ENCODE assay signal across 8 cellular contexts in the genomic region with DNA sequence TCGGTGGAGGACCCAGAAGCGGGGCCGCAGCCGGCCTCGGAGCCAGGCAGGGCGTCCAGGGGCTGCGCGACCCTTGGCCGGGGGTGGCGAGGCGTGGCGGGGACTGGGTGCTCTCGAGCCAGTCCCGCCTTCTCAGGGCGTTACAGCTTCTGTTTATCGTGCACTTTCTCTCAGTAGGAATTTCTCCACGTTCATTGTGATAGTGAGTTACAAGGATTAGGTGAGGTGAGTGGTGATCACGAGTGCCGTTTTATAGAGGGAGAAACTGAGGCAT. TPM values are rescaled to one million over a fixed set of nuclear protein-coding genes. Genes with fewer than 3 reads are reported as not detected.
DNase-seq lines count a peak whose midpoint lies in the region; ATAC-seq and TF ChIP-seq lines count a peak whose summit lies in the region.

No MANE protein-coding gene starts in this region.

- peak overlapping the region; percentile 93 for H3K27ac ChIP-seq in effector memory CD4-positive, alpha-beta T cell (ENCODE audit: insufficient read depth, low read length, poor library complexity, severe bottlenecking)

- H3K9me3 ChIP-seq in effector memory CD4-positive, alpha-beta T cell (ENCODE audit: control insufficient read depth, low read length) = no peaks in the 10 kb centered on the region

- peaks cover 17% of the 10 kb centered on the region for H3K4me1 ChIP-seq in effector memory CD4-positive, alpha-beta T cell (ENCODE audit: control insufficient read depth, insufficient read depth, low read length, poor library complexity, severe bottlenecking)

- peaks cover 21% of the 10 kb centered on the region for H3K36me3 Mint-ChIP-seq in nephron (ENCODE audit: low read depth)

- H3K27me3 Mint-ChIP-seq in nephron (ENCODE audit: low read depth) = no peaks in the 10 kb centered on the region

- no peaks in the 10 kb centered on the region for H3K27me3 ChIP-seq in effector memory CD4-positive, alpha-beta T cell (replicated peaks; ENCODE audit: control insufficient read depth, insufficient read depth, low read length, poor library complexity, severe bottlenecking)

- H3K36me3 ChIP-seq in effector memory CD4-positive, alpha-beta T cell (ENCODE audit: control insufficient read depth, insufficient read depth, low read length) = peaks cover 19% of the 10 kb centered on the region

- peak overlapping the region in 2 of 3 experiments; percentile 61 to 92 for H3K27ac Mint-ChIP-seq in nephron

- H3K4me1 Mint-ChIP-seq in nephron = peaks cover 34% of the 10 kb centered on the region

- H3K9me3 Mint-ChIP-seq in nephron = no peaks in the 10 kb centered on the region

- no peak for ATAC-seq in HG03378 (IDR thresholded peaks at IDR 0.05; ENCODE audit: unreplicated experiment)

- H3K4me3 Mint-ChIP-seq in nephron = peak overlapping the region; percentile 73 to 86 (median 85)

- TF ChIP-seq CTCF in GM12875 (IDR thresholded peaks at IDR 0.05; ENCODE audit: borderline replicate concordance, insufficient read depth, low read depth, low read length) = no peak
- no peak for TF ChIP-seq CTCF in LNCaP clone FGC (IDR thresholded peaks at IDR 0.05; ENCODE audit: control insufficient read depth, extremely low read depth, insufficient read depth)
- TF ChIP-seq CTCF in nephron (IDR thresholded peaks at IDR 0.05; ENCODE audit: unreplicated experiment in 3 of 3) = no peak

- H3K4me3 ChIP-seq in GM12875 (ENCODE audit: low read depth, low read length) = peak overlapping the region; percentile 99
- peak overlapping the region; percentile 97 for H3K4me3 ChIP-seq in LNCaP clone FGC (ENCODE audit: low read depth, low read length)
- H3K4me3 ChIP-seq in effector memory CD4-positive, alpha-beta T cell (ENCODE audit: insufficient read depth, low read depth, low read length, poor library complexity, severe bottlenecking) = peak overlapping the region; percentile 84

- DNase-seq in LNCaP clone FGC (ENCODE audit: low read depth) (no peak), SKM-1 treated with dmso at 0.1 percent for 144 hours (lab: John Stamatoyannopoulos, UW; ENCODE audit: unreplicated experiment) (no peak), cerebellum (ENCODE audit: low spot score) (no peak), HuH-7 (ENCODE audit: low spot score) (no peak)
- DNase-seq in effector memory CD4-positive, alpha-beta T cell = no peak

RNA-seq across cellular contexts. Expression of a gene that starts 0.6 kb away (rescaled TPM):
- 29.9 TPM for total RNA-seq in cerebellum

RNA-seq across cellular contexts. Expression of a gene that starts 13.1 kb away (rescaled TPM):
- total RNA-seq in cerebellum = 70.4 TPM

RNA-seq across cellular contexts. Expression of a gene that starts 25.0 kb away (rescaled TPM):
- not detected for total RNA-seq in cerebellum

RNA-seq across cellular contexts. Expression of a gene that starts 54.8 kb away (rescaled TPM):
- not detected for total RNA-seq in cerebellum
